Comparison of ENCODE assay signal across 27 cellular contexts in the genomic region with DNA sequence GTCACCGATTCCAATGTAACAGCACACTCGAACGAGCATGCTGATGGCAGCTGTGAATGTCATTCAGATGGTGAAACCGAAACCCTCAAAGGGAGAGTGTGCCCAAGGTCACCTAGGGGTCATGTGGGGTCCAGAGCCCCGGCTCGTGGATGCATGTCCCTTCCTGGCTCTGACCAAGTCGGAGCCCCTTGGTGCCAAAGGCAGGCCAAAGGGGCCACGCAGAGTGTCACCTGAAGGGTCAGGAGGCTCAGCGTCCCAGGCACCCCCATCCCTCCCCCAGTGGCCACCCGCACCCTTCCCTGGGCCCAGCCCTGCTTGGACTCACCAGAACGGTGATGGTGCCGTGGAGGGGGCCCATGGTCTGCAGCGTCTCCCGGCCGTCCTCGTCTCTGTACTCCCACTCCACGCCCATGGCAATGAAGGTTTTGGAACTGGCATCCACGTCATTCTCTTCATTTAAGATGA.
"Had no signal": no experiment of that assay in that cellular context is flagged by ENCODE, and none has a peak within 500 bp of the region (broad histone marks: within the 10 kb centered on the region; RNA-seq: fewer than 3 reads in every experiment).

No MANE protein-coding gene starts in this region.

- H3K4me3 ChIP-seq: left ventricle myocardium inferior, tibial artery had no signal

- H3K27ac ChIP-seq: left ventricle myocardium inferior, tibial artery had no signal

- DNase-seq: activated CD4-positive, alpha-beta T cell treated with anti-CD3 and anti-CD28 coated beads for 36 hours; activated CD4-positive, alpha-beta T cell treated with anti-CD3 and anti-CD28 coated beads, Interleukin-2, amount 50 U/mL, for 4 hours; activated CD8-positive, alpha-beta memory T cell treated with anti-CD3 and anti-CD28 coated beads for 24 hours; activated CD8-positive, alpha-beta memory T cell treated with anti-CD3 and anti-CD28 coated beads, Interleukin-2, amount 50 U/mL, for 4 hours; activated naive CD4-positive, alpha-beta T cell treated with anti-CD3 and anti-CD28 coated beads, Interleukin-2, amount 10 ng/mL, durations not matched to agents 7 days and 5 days; activated T-cell treated with anti-CD3 and anti-CD28 coated beads, Interleukin-2, amount 50 U/mL, for 4 hours; amygdala; cerebellar nuclear complex; cortex of kidney; foreskin fibroblast; kidney glomerular epithelial cell; left ventricle myocardium inferior; naive thymus-derived CD4-positive, alpha-beta T cell; stimulated activated CD4-positive, alpha-beta T cell treated with anti-CD3 and anti-CD28 coated beads, Interleukin-12 subunit alpha, Interleukin-12 subunit beta, amount 100 ng/mL, for 4 hours; stimulated activated CD4-positive, alpha-beta T cell treated with anti-CD3 and anti-CD28 coated beads, Interleukin-4, amount 100 ng/mL, for 4 hours; substantia nigra; T1000 had no signal

- H3K27me3 Mint-ChIP-seq: activated CD4-positive, alpha-beta T cell treated with anti-CD3 and anti-CD28 coated beads for 36 hours; activated naive CD4-positive, alpha-beta T cell treated with anti-CD3 and anti-CD28 coated beads, Interleukin-2, amount 10 ng/mL, durations not matched to agents 7 days and 5 days; progenitor cell of endocrine pancreas; stimulated activated naive CD8-positive, alpha-beta T cell treated with anti-CD3 and anti-CD28 coated beads, Interleukin-15, Interleukin-2, amounts not matched to agents 100 ng/mL and 50 ng/mL, for 24 hours had no signal

- H3K27ac Mint-ChIP-seq: activated CD4-positive, alpha-beta T cell treated with anti-CD3 and anti-CD28 coated beads for 36 hours; activated naive CD4-positive, alpha-beta T cell treated with anti-CD3 and anti-CD28 coated beads, Interleukin-2, amount 10 ng/mL, durations not matched to agents 7 days and 5 days; memory B cell; progenitor cell of endocrine pancreas; stimulated activated naive CD8-positive, alpha-beta T cell treated with anti-CD3 and anti-CD28 coated beads, Interleukin-15, Interleukin-2, amounts not matched to agents 100 ng/mL and 50 ng/mL, for 24 hours; T-helper 1 cell treated with Interleukin-12 subunit alpha and Interleukin-12 subunit beta and Interleukin-4 antibody, amounts not matched to agents 30 μg/mL and 1 μg/mL, for 36 hours; WTC11 had no signal

- H3K4me1 Mint-ChIP-seq: activated CD4-positive, alpha-beta T cell treated with anti-CD3 and anti-CD28 coated beads for 36 hours; activated naive CD4-positive, alpha-beta T cell treated with anti-CD3 and anti-CD28 coated beads, Interleukin-2, amount 10 ng/mL, durations not matched to agents 7 days and 5 days; memory B cell; naive thymus-derived CD4-positive, alpha-beta T cell; WTC11 had no signal

- H3K27me3 ChIP-seq: tibial artery had no signal

- H3K36me3 Mint-ChIP-seq: activated naive CD4-positive, alpha-beta T cell treated with anti-CD3 and anti-CD28 coated beads, Interleukin-2, amount 10 ng/mL, durations not matched to agents 7 days and 5 days; memory B cell; naive thymus-derived CD4-positive, alpha-beta T cell; WTC11 had no signal

- ATAC-seq: activated CD4-positive, alpha-beta T cell treated with anti-CD3 and anti-CD28 coated beads for 36 hours; activated T-cell treated with anti-CD3 and anti-CD28 coated beads, Interleukin-2, amount 50 U/mL, for 4 hours; naive thymus-derived CD4-positive, alpha-beta T cell; WTC11 had no signal

- FAIRE-seq: bronchial epithelial cell, endometrium, urothelium cell line had no signal

- H3K9me3 ChIP-seq: left ventricle myocardium inferior, tibial artery had no signal

- H3K36me3 ChIP-seq: left ventricle myocardium inferior had no signal

- H3K4me1 ChIP-seq: left ventricle myocardium inferior, tibial artery had no signal

- H3K4me3 Mint-ChIP-seq: activated CD4-positive, alpha-beta T cell treated with anti-CD3 and anti-CD28 coated beads for 36 hours; activated naive CD4-positive, alpha-beta T cell treated with anti-CD3 and anti-CD28 coated beads, Interleukin-2, amount 10 ng/mL, durations not matched to agents 7 days and 5 days; activated T-cell treated with anti-CD3 and anti-CD28 coated beads, Interleukin-2, amount 50 U/mL, for 4 hours; memory B cell; naive thymus-derived CD4-positive, alpha-beta T cell; neural crest cell; stimulated activated naive CD8-positive, alpha-beta T cell treated with anti-CD3 and anti-CD28 coated beads, Interleukin-15, Interleukin-2, amounts not matched to agents 100 ng/mL and 50 ng/mL, for 24 hours; T-helper 1 cell treated with Interleukin-12 subunit alpha and Interleukin-12 subunit beta and Interleukin-4 antibody, amounts not matched to agents 30 μg/mL and 1 μg/mL, for 36 hours; WTC11 had no signal

- H3K9me3 Mint-ChIP-seq: activated T-cell treated with anti-CD3 and anti-CD28 coated beads, Interleukin-2, amount 50 U/mL, for 4 hours; memory B cell; neural crest cell; stimulated activated naive CD8-positive, alpha-beta T cell treated with anti-CD3 and anti-CD28 coated beads, Interleukin-15, Interleukin-2, amounts not matched to agents 100 ng/mL and 50 ng/mL, for 24 hours had no signal
